In the genomic region with DNA sequence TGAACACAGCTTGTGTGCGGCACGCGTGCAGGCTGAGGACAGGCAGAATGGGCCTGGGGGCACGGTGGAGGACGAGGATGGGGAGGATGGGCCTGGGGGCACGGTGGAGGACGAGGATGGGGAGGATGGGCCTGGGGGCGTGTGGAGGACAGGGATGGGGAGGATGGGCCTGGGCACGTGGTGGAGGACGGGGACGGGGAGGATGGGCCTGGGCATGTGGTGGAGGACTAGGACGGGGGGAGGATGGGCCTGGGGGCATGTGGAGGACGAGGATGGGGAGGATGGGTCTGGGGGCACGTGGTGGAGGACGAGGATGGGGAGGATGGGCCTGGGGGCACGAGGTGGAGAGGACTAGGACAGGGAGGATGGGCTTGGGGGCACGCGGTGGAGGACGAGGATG, we compare ENCODE assay signal across 20 cellular contexts. TPM values are rescaled to one million over a fixed set of nuclear protein-coding genes. Genes with fewer than 3 reads are reported as not detected.
"Had no signal": no experiment of that assay in that cellular context is flagged by ENCODE, and none has a peak within 500 bp of the region (broad histone marks: within the 10 kb centered on the region; RNA-seq: fewer than 3 reads in every experiment).

No MANE protein-coding gene starts in this region.

- H3K4me1 ChIP-seq: body of pancreas, upper lobe of right lung had no signal

- H3K9me3 Mint-ChIP-seq: activated naive CD4-positive, alpha-beta T cell treated with anti-CD3 and anti-CD28 coated beads, Interleukin-2, amount 10 ng/mL, durations not matched to agents 7 days and 5 days; activated T-helper 2 cell treated with anti-CD3 and anti-CD28 coated beads, Interferon-gamma antibody, Interleukin-2, Interleukin-4, amounts not matched to agents 10 μg/mL and 5 μg/mL and 100 μg/mL, durations not matched to agents 14 hours and 24 hours and 36 hours; neural crest cell; T-cell had no signal

- H3K4me1 Mint-ChIP-seq: neural crest cell had no signal

- H3K9me3 ChIP-seq: body of pancreas, ovary, suprapubic skin, upper lobe of right lung had no signal

- DNase-seq: activated CD4-positive, alpha-beta T cell treated with anti-CD3 and anti-CD28 coated beads for 48 hours; activated naive CD4-positive, alpha-beta T cell treated with anti-CD3 and anti-CD28 coated beads, Interleukin-2, amount 10 ng/mL, durations not matched to agents 7 days and 5 days; amniotic stem cell; body of pancreas; cerebellar nuclear complex; dermis blood vessel endothelial cell; foreskin melanocyte; mammary epithelial cell; ovary; stimulated activated CD4-positive, alpha-beta T cell treated with anti-CD3 and anti-CD28 coated beads, Interleukin-12 subunit alpha, Interleukin-12 subunit beta, amount 100 ng/mL, for 4 hours; stimulated activated CD4-positive, alpha-beta T cell treated with anti-CD3 and anti-CD28 coated beads, Interleukin-2, amount 100 ng/mL, for 24 hours; stimulated activated naive CD4-positive, alpha-beta T cell treated with Interleukin-2 at 50 U/mL for 16 hours; T-cell; upper lobe of right lung had no signal

- H3K27me3 Mint-ChIP-seq: activated naive CD4-positive, alpha-beta T cell treated with anti-CD3 and anti-CD28 coated beads, Interleukin-2, amount 10 ng/mL, durations not matched to agents 7 days and 5 days; T-cell had no signal

- H3K27ac ChIP-seq: body of pancreas, epithelial cell of prostate, ovary, SK-N-MC, suprapubic skin, upper lobe of right lung had no signal

- H3K27me3 ChIP-seq: body of pancreas, ovary, suprapubic skin, upper lobe of right lung had no signal

- ATAC-seq: body of pancreas, T-cell, upper lobe of right lung had no signal

- H3K4me3 ChIP-seq: body of pancreas, ovary, SK-N-MC, suprapubic skin, upper lobe of right lung had no signal

- H3K4me3 Mint-ChIP-seq: activated naive CD4-positive, alpha-beta T cell treated with anti-CD3 and anti-CD28 coated beads, Interleukin-2, amount 10 ng/mL, durations not matched to agents 7 days and 5 days; neural crest cell; T-cell had no signal

- H3K36me3 ChIP-seq: ovary had no signal

- H3K27ac Mint-ChIP-seq: activated T-helper 2 cell treated with anti-CD3 and anti-CD28 coated beads, Interferon-gamma antibody, Interleukin-2, Interleukin-4, amounts not matched to agents 10 μg/mL and 5 μg/mL and 100 μg/mL, durations not matched to agents 14 hours and 24 hours and 36 hours; T-cell had no signal

RNA-seq across cellular contexts. Expression of a gene that starts 22.5 kb away (rescaled TPM):
- total RNA-seq: body of pancreas, dermis blood vessel endothelial cell had no signal

RNA-seq across cellular contexts. Expression of a gene that starts 29.5 kb away (rescaled TPM):
- total RNA-seq: dermis blood vessel endothelial cell had no signal

RNA-seq across cellular contexts. Expression of a gene that starts 54.8 kb away (rescaled TPM):
- total RNA-seq: activated CD8-positive, alpha-beta memory T cell treated with anti-CD3 and anti-CD28 coated beads for 36 hours; activated T-helper 2 cell treated with anti-CD3 and anti-CD28 coated beads, Interferon-gamma antibody, Interleukin-2, Interleukin-4, amounts not matched to agents 10 μg/mL and 5 μg/mL and 100 μg/mL, durations not matched to agents 14 hours and 24 hours and 36 hours; neural crest cell had no signal
